ENCODE assay signal across 18 cellular contexts in genomic region chr19:18456974-18457373, GRCh38. TPM values are rescaled to one million over a fixed set of nuclear protein-coding genes. Genes with fewer than 3 reads are reported as not detected.
A peak's percentile ranks its signal among the peaks of the same experiment; 100 is the strongest.
DNase-seq lines count a peak whose midpoint lies in the region; ATAC-seq, FAIRE-seq and TF ChIP-seq lines count a peak whose summit lies in the region.
"Had no signal": no experiment of that assay in that cellular context is flagged by ENCODE, and none has a peak within 500 bp of the region (broad histone marks: within the 10 kb centered on the region; RNA-seq: fewer than 3 reads in every experiment).

No MANE protein-coding gene starts in this region.

- H3K4me3 Mint-ChIP-seq in chondrocyte (ENCODE audit: unreplicated experiment) (no peak overlapping the region), CD14-positive monocyte (no peak overlapping the region)
- H3K4me3 Mint-ChIP-seq in stimulated activated naive B cell treated with anti-CD40 and anti-IgM and Interleukin-4, amounts not matched to agents 10 μg/mL and 1 μg/mL and 100 μg/mL, for 72 hours = no peak overlapping the region
- H3K4me3 Mint-ChIP-seq in activated T-helper 2 cell treated with anti-CD3 and anti-CD28 coated beads, Interferon-gamma antibody, Interleukin-2, Interleukin-4, amounts not matched to agents 10 μg/mL and 5 μg/mL and 100 μg/mL, durations not matched to agents 14 hours and 24 hours and 36 hours (ENCODE audit: low read depth) = no peak overlapping the region
- H3K4me3 Mint-ChIP-seq: activated CD8-positive, alpha-beta T cell treated with anti-CD3 and anti-CD28 coated beads, Interleukin-2, amount 10 ng/mL, durations not matched to agents 7 days and 5 days had no signal

- intact Hi-C loops in CD14-positive monocyte (cut with micrococcal nuclease) = loop anchor here (1.0 to 10.0 kb wide), 2 partner anchors 8 to 128 kb away; partner anchors contain the start of gene REX1BD (in 1 of the 2)
- intact Hi-C loops in activated T-helper 2 cell treated with anti-CD3 and anti-CD28 coated beads, Interferon-gamma antibody, Interleukin-2, Interleukin-4, amounts not matched to agents 10 μg/mL and 5 μg/mL and 100 μg/mL, durations not matched to agents 14 hours and 24 hours and 36 hours (cut with micrococcal nuclease) = loop anchor here (10.0 kb wide), 1 partner anchor 388 kb away; no protein-coding TSS in a partner anchor
- intact Hi-C loops in lower leg skin (cut with DNase I; ENCODE audit: low total_unique reads) = loop anchor here (10.0 kb wide), 1 partner anchor 388 kb away; no protein-coding TSS in a partner anchor

- H3K27me3 Mint-ChIP-seq in chondrocyte (ENCODE audit: low read depth) (no peaks in the 10 kb centered on the region), CD14-positive monocyte (ENCODE audit: low read depth in 3 of 3) (peaks cover 0 to 5% (median 2%) of the 10 kb centered on the region in 3 donors)
- H3K27me3 Mint-ChIP-seq in stimulated activated naive B cell treated with anti-CD40 and anti-IgM and Interleukin-4, amounts not matched to agents 10 μg/mL and 1 μg/mL and 100 μg/mL, for 72 hours = no peaks in the 10 kb centered on the region
- H3K27me3 Mint-ChIP-seq in activated T-helper 2 cell treated with anti-CD3 and anti-CD28 coated beads, Interferon-gamma antibody, Interleukin-2, Interleukin-4, amounts not matched to agents 10 μg/mL and 5 μg/mL and 100 μg/mL, durations not matched to agents 14 hours and 24 hours and 36 hours (ENCODE audit: low read depth) = no peaks in the 10 kb centered on the region

- POLR2A ChIA-PET in HEK293 (lab: Yijun Ruan, JAX) = interaction anchor here (0.6 kb wide), 1 partner anchor 13 kb away, joined by 3 read pairs; no protein-coding TSS in a partner anchor

- no peaks in the 10 kb centered on the region for H3K9me3 Mint-ChIP-seq in chondrocyte (ENCODE audit: low read depth)
- no peaks in the 10 kb centered on the region for H3K9me3 Mint-ChIP-seq in stimulated activated naive B cell treated with anti-CD40 and anti-IgM and Interleukin-4, amounts not matched to agents 10 μg/mL and 1 μg/mL and 100 μg/mL, for 72 hours
- no peaks in the 10 kb centered on the region for H3K9me3 Mint-ChIP-seq in CD14-positive monocyte
- no peaks in the 10 kb centered on the region for H3K9me3 Mint-ChIP-seq in activated T-helper 2 cell treated with anti-CD3 and anti-CD28 coated beads, Interferon-gamma antibody, Interleukin-2, Interleukin-4, amounts not matched to agents 10 μg/mL and 5 μg/mL and 100 μg/mL, durations not matched to agents 14 hours and 24 hours and 36 hours

- TF ChIP-seq POLR2A in GM12891 (IDR thresholded peaks at IDR 0.05; ENCODE audit: low read depth, low read length) = no peak
- TF ChIP-seq POLR2A in lower leg skin (IDR thresholded peaks at IDR 0.05) = no peak

- H3K4me1 Mint-ChIP-seq in chondrocyte (ENCODE audit: low read depth) (peaks cover 65% of the 10 kb centered on the region), CD14-positive monocyte (no peaks in the 10 kb centered on the region)
- H3K4me1 Mint-ChIP-seq in stimulated activated naive B cell treated with anti-CD40 and anti-IgM and Interleukin-4, amounts not matched to agents 10 μg/mL and 1 μg/mL and 100 μg/mL, for 72 hours = peaks cover 7 to 9% of the 10 kb centered on the region in 2 donors
- H3K4me1 Mint-ChIP-seq in activated T-helper 2 cell treated with anti-CD3 and anti-CD28 coated beads, Interferon-gamma antibody, Interleukin-2, Interleukin-4, amounts not matched to agents 10 μg/mL and 5 μg/mL and 100 μg/mL, durations not matched to agents 14 hours and 24 hours and 36 hours (ENCODE audit: low read depth) = peaks cover 3% of the 10 kb centered on the region

- H3K27ac Mint-ChIP-seq in chondrocyte (ENCODE audit: unreplicated experiment) (peak overlapping the region; percentile 49), CD14-positive monocyte (no peak overlapping the region)
- peak overlapping the region; percentile 5 for H3K27ac Mint-ChIP-seq in stimulated activated naive B cell treated with anti-CD40 and anti-IgM and Interleukin-4, amounts not matched to agents 10 μg/mL and 1 μg/mL and 100 μg/mL, for 72 hours
- H3K27ac Mint-ChIP-seq in activated T-helper 2 cell treated with anti-CD3 and anti-CD28 coated beads, Interferon-gamma antibody, Interleukin-2, Interleukin-4, amounts not matched to agents 10 μg/mL and 5 μg/mL and 100 μg/mL, durations not matched to agents 14 hours and 24 hours and 36 hours = no peak overlapping the region
- H3K27ac Mint-ChIP-seq: activated CD8-positive, alpha-beta T cell treated with anti-CD3 and anti-CD28 coated beads, Interleukin-2, amount 10 ng/mL, durations not matched to agents 7 days and 5 days had no signal

- DNase-seq in chondrocyte (ENCODE audit: low spot score) (no peak), hypothalamus (lab: John Stamatoyannopoulos, UW) (peak in 30 of 51 donors; percentile 7 to 73 (median 48)), GM12891 (ENCODE audit: insufficient read length, low spot score) (no peak), CD14-positive monocyte (ENCODE audit: low spot score) (no peak), lower leg skin (ENCODE audit: low spot score in 2 of 2) (no peak)
- no peak for DNase-seq in stimulated activated naive B cell treated with anti-CD40 and anti-IgM and Interleukin-4, amounts not matched to agents 10 μg/mL and 1 μg/mL and 100 μg/mL, for 72 hours
- DNase-seq in activated T-helper 2 cell treated with anti-CD3 and anti-CD28 coated beads, Interferon-gamma antibody, Interleukin-2, Interleukin-4, amounts not matched to agents 10 μg/mL and 5 μg/mL and 100 μg/mL, durations not matched to agents 14 hours and 24 hours and 36 hours (ENCODE audit: low spot score) = no peak
- DNase-seq: activated CD8-positive, alpha-beta T cell treated with anti-CD3 and anti-CD28 coated beads, Interleukin-2, amount 10 ng/mL, durations not matched to agents 7 days and 5 days; activated effector memory CD4-positive, alpha-beta T cell treated with Interleukin-2 at 50 U/mL for 16 hours; H7; NCI-H1436 treated with DMSO at 0.1 percent for 48 hours; NCI-H226; stimulated activated CD4-positive, alpha-beta T cell treated with anti-CD3 and anti-CD28 coated beads, Interleukin-2, amount 100 ng/mL, for 48 hours had no signal

- H3K4me3 ChIP-seq in HEK293 (ENCODE audit: low read depth, low read length) (no peak overlapping the region), lower leg skin (ENCODE audit: low read depth, poor library complexity, severe bottlenecking) (no peak overlapping the region)

- FAIRE-seq in GM12891 (lab: Jason Lieb, UNC) = no peak
- FAIRE-seq: bronchial epithelial cell, D721Med had no signal

- H3K9me3 ChIP-seq in HEK293 (ENCODE audit: control insufficient read depth, insufficient read depth, low read depth, low read length) = no peaks in the 10 kb centered on the region

- no peaks in the 10 kb centered on the region for H3K4me1 ChIP-seq in HEK293 (ENCODE audit: control insufficient read depth, insufficient read depth, low read length)

- WGBS in lower leg skin, 2 donors = 64% methylated on average over 3 to 9 of the region's 9 CpGs

- ATAC-seq in stimulated activated naive B cell treated with anti-CD40 and anti-IgM and Interleukin-4, amounts not matched to agents 10 μg/mL and 1 μg/mL and 100 μg/mL, for 72 hours (replicated peaks) = no peak
- ATAC-seq: activated CD8-positive, alpha-beta T cell treated with anti-CD3 and anti-CD28 coated beads, Interleukin-2, amount 10 ng/mL, durations not matched to agents 7 days and 5 days had no signal

- peaks cover 12% of the 10 kb centered on the region for H3K36me3 Mint-ChIP-seq in chondrocyte (ENCODE audit: low read depth)
- H3K36me3 Mint-ChIP-seq in stimulated activated naive B cell treated with anti-CD40 and anti-IgM and Interleukin-4, amounts not matched to agents 10 μg/mL and 1 μg/mL and 100 μg/mL, for 72 hours = peaks cover 38 to 66% of the 10 kb centered on the region in 2 donors
- peaks cover 82 to 96% of the 10 kb centered on the region in 2 donors for H3K36me3 Mint-ChIP-seq in CD14-positive monocyte
- H3K36me3 Mint-ChIP-seq in activated T-helper 2 cell treated with anti-CD3 and anti-CD28 coated beads, Interferon-gamma antibody, Interleukin-2, Interleukin-4, amounts not matched to agents 10 μg/mL and 5 μg/mL and 100 μg/mL, durations not matched to agents 14 hours and 24 hours and 36 hours (ENCODE audit: low read depth) = peaks cover 35% of the 10 kb centered on the region

- CTCF ChIA-PET in HEK293 (lab: Yijun Ruan, JAX) = interaction anchor here (0.6 to 1.6 kb wide), 2 partner anchors 9 to 12 kb away, joined by 4 to 8 read pairs; no protein-coding TSS in a partner anchor

- H3K36me3 ChIP-seq in HEK293 (ENCODE audit: control insufficient read depth in 2 of 2, insufficient read depth in 1 of 2, low read length in 2 of 2) = peaks cover 4 to 37% of the 10 kb centered on the region in 2 experiments; a peak in 2 of 3 replicates

- no peak overlapping the region for H3K27ac ChIP-seq in HEK293 (ENCODE audit: extremely low read depth, low read depth, low read length)
- H3K27ac ChIP-seq: HL-60 had no signal

- TF ChIP-seq CTCF in HEK293 (tag by site-specific recombination; IDR thresholded peaks at IDR 0.05) (no peak), chondrocyte (IDR thresholded peaks at IDR 0.05) (no peak), CD14-positive monocyte (IDR thresholded peaks at IDR 0.05) (no peak), lower leg skin (IDR thresholded peaks at IDR 0.05) (no peak)

TF ChIP-seq in HEK293, 187 proteins besides CTCF, POLR2A, EP300 and RAD21 (continues in another document):
- TF ChIP-seq ZNF112 (tag by site-specific recombination; IDR thresholded peaks at IDR 0.05) = no peak

TF ChIP-seq in GM12891, 5 proteins besides CTCF, POLR2A, EP300 and RAD21 (continues in another document):
- no peak for TF ChIP-seq POLR2AphosphoS5 (IDR thresholded peaks at IDR 0.05; ENCODE audit: low read depth, low read length)

RNA-seq across cellular contexts. Expression of gene ISYNA1, which starts 19.0 kb away (rescaled TPM):
- total RNA-seq in chondrocyte (56.5 to 213 TPM (median 208 TPM) in 3 replicates), lower leg skin (10 to 100 TPM; 16.9 to 29.9 (median 22.3) TPM)
- 14.3 TPM for polyA plus RNA-seq in GM12891 (2012; ENCODE audit: low read depth, missing spikeins)
- polyA plus RNA-seq in CD14-positive monocyte = not detected
- total RNA-seq in activated T-helper 2 cell treated with anti-CD3 and anti-CD28 coated beads, Interferon-gamma antibody, Interleukin-2, Interleukin-4, amounts not matched to agents 10 μg/mL and 5 μg/mL and 100 μg/mL, durations not matched to agents 14 hours and 24 hours and 36 hours = 15.1 and 20.3 TPM in 2 replicates

RNA-seq across cellular contexts. Expression of gene SSBP4, which starts 37.8 kb away (rescaled TPM):
- total RNA-seq in chondrocyte (54.8 to 72.3 TPM (median 56.3 TPM) in 3 replicates), lower leg skin (10 to 100 TPM; 28.8 to 42.0 (median 36.0) TPM)
- 60.3 TPM for polyA plus RNA-seq in GM12891 (2012; ENCODE audit: low read depth, missing spikeins)
- 10 to 100 TPM; 38.5 to 48.3 TPM for polyA plus RNA-seq in CD14-positive monocyte
- 133 and 146 TPM in 2 replicates for total RNA-seq in activated T-helper 2 cell treated with anti-CD3 and anti-CD28 coated beads, Interferon-gamma antibody, Interleukin-2, Interleukin-4, amounts not matched to agents 10 μg/mL and 5 μg/mL and 100 μg/mL, durations not matched to agents 14 hours and 24 hours and 36 hours

RNA-seq across cellular contexts. Expression of gene LRRC25, which starts 59.6 kb away (rescaled TPM):
- total RNA-seq in chondrocyte (not detected in 3 replicates), lower leg skin (1 to 10 TPM in 3 of 4 donors, not detected in 1; 1.2 to 3.4 (median 2.2) TPM)
- 2.0 TPM for polyA plus RNA-seq in GM12891 (2012; ENCODE audit: low read depth, missing spikeins)
- polyA plus RNA-seq in CD14-positive monocyte = 100 to 1,000 TPM; 416 to 581 TPM
- not detected in 2 replicates for total RNA-seq in activated T-helper 2 cell treated with anti-CD3 and anti-CD28 coated beads, Interferon-gamma antibody, Interleukin-2, Interleukin-4, amounts not matched to agents 10 μg/mL and 5 μg/mL and 100 μg/mL, durations not matched to agents 14 hours and 24 hours and 36 hours
- total RNA-seq: bronchial epithelial cell, pulmonary artery endothelial cell had no signal

Comparison
In these comparisons a context has a peak if more than half of its experiments do, and no peak if none do; other contexts are left out.
1. DNase-seq: peak in hypothalamus (30 of 51); none in chondrocyte (single experiment), stimulated activated naive B cell treated with anti-CD40 and anti-IgM and Interleukin-4, amounts not matched to agents 10 μg/mL and 1 μg/mL and 100 μg/mL, for 72 hours (single experiment), GM12891 (single experiment), CD14-positive monocyte (single experiment), activated T-helper 2 cell treated with anti-CD3 and anti-CD28 coated beads, Interferon-gamma antibody, Interleukin-2, Interleukin-4, amounts not matched to agents 10 μg/mL and 5 μg/mL and 100 μg/mL, durations not matched to agents 14 hours and 24 hours and 36 hours (single experiment) and lower leg skin (0 of 2).
2. H3K27ac Mint-ChIP-seq: peak in chondrocyte (single experiment) and stimulated activated naive B cell treated with anti-CD40 and anti-IgM and Interleukin-4, amounts not matched to agents 10 μg/mL and 1 μg/mL and 100 μg/mL, for 72 hours (single experiment); none in CD14-positive monocyte (0 of 7) and activated T-helper 2 cell treated with anti-CD3 and anti-CD28 coated beads, Interferon-gamma antibody, Interleukin-2, Interleukin-4, amounts not matched to agents 10 μg/mL and 5 μg/mL and 100 μg/mL, durations not matched to agents 14 hours and 24 hours and 36 hours (single experiment).